Comparison of ENCODE assay signal across 1 cellular context in genomic region chr5:33936381-33937016, GRCh38.
TF ChIP-seq lines count a peak whose summit lies in the region.

Gene RXFP3, plus strand, starts transcription at chr5:33936386. Its CDS starts 355 bp downstream, at chr5:33936741.

TF ChIP-seq in WTC11, 78 proteins besides CTCF, POLR2A, EP300 and RAD21 (continued from another document):
- no peak for TF ChIP-seq ZNF281 (CRISPR knock-in tag; IDR thresholded peaks at IDR 0.05)
- TF ChIP-seq CBFB (CRISPR knock-in tag; IDR thresholded peaks at IDR 0.05; ENCODE audit: low read depth): no peak
- no peak for TF ChIP-seq MYBL2 (CRISPR knock-in tag; IDR thresholded peaks at IDR 0.05)
- 0 out of 2 replicates have a peak, but pooled peaks have one; percentile 4 for TF ChIP-seq ZNF232 (CRISPR knock-in tag; IDR thresholded peaks at IDR 0.05)
- TF ChIP-seq NR3C1 (CRISPR knock-in tag; conservative IDR thresholded peaks at IDR 0.05; ENCODE audit: low read depth): no peak
- TF ChIP-seq HMGXB4 (CRISPR knock-in tag; IDR thresholded peaks at IDR 0.05): 0 out of 2 replicates have a peak, but pooled peaks have one; percentile 23
- no peak for TF ChIP-seq ZNF263 (CRISPR knock-in tag; IDR thresholded peaks at IDR 0.05; ENCODE audit: low read depth)
- no peak for TF ChIP-seq JAZF1 (CRISPR knock-in tag; IDR thresholded peaks at IDR 0.05)
- no peak for TF ChIP-seq IRF2 (CRISPR knock-in tag; IDR thresholded peaks at IDR 0.05; ENCODE audit: borderline replicate concordance, low read depth)
